15 cellular contexts compared by ENCODE assay signal in genomic region chr7:150620617-150621371, GRCh38. TPM values are rescaled to one million over a fixed set of nuclear protein-coding genes. Genes with fewer than 3 reads are reported as not detected.
DNase-seq lines count a peak whose midpoint lies in the region; ATAC-seq and TF ChIP-seq lines count a peak whose summit lies in the region.
"Had no signal": no experiment of that assay in that cellular context is flagged by ENCODE, and none has a peak within 500 bp of the region (broad histone marks: within the 10 kb centered on the region; RNA-seq: fewer than 3 reads in every experiment).

No MANE protein-coding gene starts in this region.

- no peaks in the 10 kb centered on the region for H3K4me1 ChIP-seq in smooth muscle cell (ENCODE audit: low read depth)

- peaks cover 16% of the 10 kb centered on the region for H3K36me3 Mint-ChIP-seq in activated naive CD4-positive, alpha-beta T cell treated with anti-CD3 and anti-CD28 coated beads, Interleukin-2, amount 50 U/mL, for 24 hours
- H3K36me3 Mint-ChIP-seq in T-cell, result peaks cover 33% of the 10 kb centered on the region

- WGBS in smooth muscle cell (ENCODE audit: low lambda C conversion rate), result 77% methylated on average over 3 of the region's 3 CpGs

- H3K27ac Mint-ChIP-seq in activated naive CD4-positive, alpha-beta T cell treated with anti-CD3 and anti-CD28 coated beads, Interleukin-2, amount 50 U/mL, for 24 hours, result peak overlapping the region; percentile 95
- peak overlapping the region; percentile 91 for H3K27ac Mint-ChIP-seq in T-cell

- H3K9me3 Mint-ChIP-seq in activated naive CD4-positive, alpha-beta T cell treated with anti-CD3 and anti-CD28 coated beads, Interleukin-2, amount 50 U/mL, for 24 hours, result peaks cover 7% of the 10 kb centered on the region
- peaks cover 3 to 36% (median 13%) of the 10 kb centered on the region in 3 donors for H3K9me3 Mint-ChIP-seq in T-cell

- H3K36me3 ChIP-seq in WERI-Rb-1 (no peaks in the 10 kb centered on the region), smooth muscle cell (ENCODE audit: low read depth) (no peaks in the 10 kb centered on the region)

- peak; percentile 66 for ATAC-seq in GM21619 (IDR thresholded peaks at IDR 0.05; ENCODE audit: unreplicated experiment)
- peak; percentile 10 to 51 (median 46) for ATAC-seq in T-cell (replicated peaks in 1 of 4)
- ATAC-seq in stimulated activated naive CD8-positive, alpha-beta T cell treated with anti-CD3 and anti-CD28 coated beads, Interleukin-15, Interleukin-2, amounts not matched to agents 100 U/mL and 50 U/mL, for 24 hours, result peak; percentile 45

- H3K4me2 ChIP-seq in smooth muscle cell, result no peak overlapping the region

- H3K79me2 ChIP-seq in smooth muscle cell (ENCODE audit: low read depth), result no peaks in the 10 kb centered on the region

- no peak overlapping the region for H3K4me3 ChIP-seq in WERI-Rb-1 (ENCODE audit: low read depth, low read length)
- no peak overlapping the region for H3K4me3 ChIP-seq in smooth muscle cell

- no peaks in the 10 kb centered on the region for H3K27me3 Mint-ChIP-seq in activated naive CD4-positive, alpha-beta T cell treated with anti-CD3 and anti-CD28 coated beads, Interleukin-2, amount 50 U/mL, for 24 hours
- H3K27me3 Mint-ChIP-seq in T-cell, result no peaks in the 10 kb centered on the region

- CTCF ChIA-PET in T-cell (lab: Charles Lee), result no interaction called here

- peak overlapping the region; percentile 69 for H3K4me3 Mint-ChIP-seq in activated naive CD4-positive, alpha-beta T cell treated with anti-CD3 and anti-CD28 coated beads, Interleukin-2, amount 50 U/mL, for 24 hours
- peak overlapping the region in 2 of 3 donors; percentile 1 to 55 for H3K4me3 Mint-ChIP-seq in T-cell

- H3K4me1 Mint-ChIP-seq in activated naive CD4-positive, alpha-beta T cell treated with anti-CD3 and anti-CD28 coated beads, Interleukin-2, amount 50 U/mL, for 24 hours, result peaks cover 64% of the 10 kb centered on the region
- peaks cover 62 to 75% (median 72%) of the 10 kb centered on the region in 3 donors for H3K4me1 Mint-ChIP-seq in T-cell

- H2AFZ ChIP-seq in smooth muscle cell (ENCODE audit: low read depth), result no peak overlapping the region

- no peaks in the 10 kb centered on the region for H3F3A ChIP-seq in smooth muscle cell (ENCODE audit: low read depth)

- POLR2A ChIA-PET in T-cell (lab: Charles Lee), result interaction anchor here (0.6 to 0.9 kb wide), 3 partner anchors 81 to 214 kb away, joined by 3 read pairs; no protein-coding TSS in a partner anchor

- H3K9me3 ChIP-seq in WERI-Rb-1 (ENCODE audit: severe bottlenecking), result peaks cover 10% of the 10 kb centered on the region
- no peaks in the 10 kb centered on the region for H3K9me3 ChIP-seq in smooth muscle cell (replicated peaks; ENCODE audit: low read depth)

- H3K27me3 ChIP-seq in WERI-Rb-1 (ENCODE audit: insufficient read depth, low read depth, severe bottlenecking) (no peaks in the 10 kb centered on the region), smooth muscle cell (ENCODE audit: low read depth) (no peaks in the 10 kb centered on the region)
- H3K27me3 ChIP-seq: foreskin keratinocyte had no signal

- H4K20me1 ChIP-seq in smooth muscle cell (ENCODE audit: low read depth), result no peaks in the 10 kb centered on the region

- TF ChIP-seq CTCF in WERI-Rb-1 (IDR thresholded peaks at IDR 0.05; ENCODE audit: low read depth, low read length) (no peak), smooth muscle cell (IDR thresholded peaks at IDR 0.05; ENCODE audit: borderline replicate concordance, insufficient read depth, poor library complexity, severe bottlenecking) (no peak)

- DNase-seq in activated naive CD4-positive, alpha-beta T cell treated with Interleukin-2 at 50 U/mL for 16 hours, result no peak
- DNase-seq in T-cell (no peak), caudate nucleus (lab: John Stamatoyannopoulos, UW) (no peak), WERI-Rb-1 (no peak), smooth muscle cell (lab: John Stamatoyannopoulos, UW; ENCODE audit: unreplicated experiment) (no peak)
- DNase-seq in stimulated activated naive CD8-positive, alpha-beta T cell treated with anti-CD3 and anti-CD28 coated beads, Interleukin-15, Interleukin-2, amounts not matched to agents 100 U/mL and 50 U/mL, for 24 hours, result no peak
- DNase-seq: DMS79; effector CD8-positive, alpha-beta T cell; OCI-M1; stimulated activated CD4-positive, alpha-beta T cell treated with anti-CD3 and anti-CD28 coated beads, Interleukin-2, amount 100 ng/mL, for 48 hours; stimulated activated naive CD4-positive, alpha-beta T cell treated with Interleukin-2 at 50 U/mL for 16 hours had no signal

- no peak overlapping the region for H3K9ac ChIP-seq in smooth muscle cell (ENCODE audit: low read depth)

- H3K27ac ChIP-seq in caudate nucleus (ENCODE audit: low read depth, low read length) (no peak overlapping the region), WERI-Rb-1 (no peak overlapping the region), smooth muscle cell (ENCODE audit: low read depth) (no peak overlapping the region)
- H3K27ac ChIP-seq: foreskin keratinocyte had no signal

RNA-seq across cellular contexts. Expression of gene GIMAP6, which starts 11.4 kb away (rescaled TPM):
- total RNA-seq in T-cell (100 to 1,000 TPM in 3 of 5 donors, 10 to 100 TPM in 2; 55.0 to 168 (median 150) TPM), smooth muscle cell (not detected in 2 replicates)
- not detected in 2 replicates for polyA plus RNA-seq in smooth muscle cell
- total RNA-seq: foreskin keratinocyte, kidney epithelial cell had no signal
- polyA plus RNA-seq: foreskin keratinocyte had no signal

RNA-seq across cellular contexts. Expression of gene GIMAP4, which starts 53.6 kb away (rescaled TPM):
- total RNA-seq in T-cell (100 to 1,000 TPM; 121 to 341 (median 306) TPM), smooth muscle cell (not detected in 2 replicates)
- polyA plus RNA-seq in smooth muscle cell, result not detected in 2 replicates
- total RNA-seq: foreskin keratinocyte had no signal
- polyA plus RNA-seq: foreskin keratinocyte had no signal

Comparison
In these comparisons a context has a peak if more than half of its experiments do, and no peak if none do; other contexts are left out.
1. RNA of gene GIMAP6, which starts 11.4 kb away (total RNA-seq): 55.0 to 168 TPM in T-cell; not detected in smooth muscle cell; every median in the first group is over 10 times any median in the second.
2. RNA of gene GIMAP4, which starts 53.6 kb away (total RNA-seq): 121 to 341 TPM in T-cell; not detected in smooth muscle cell; every median in the first group is over 100 times any median in the second.
3. Peak in every context shown above with its lines, with median percentiles within 50 percentile points of each other: ATAC-seq.